ENCODE assay signal across 1 cellular context in the genomic region with DNA sequence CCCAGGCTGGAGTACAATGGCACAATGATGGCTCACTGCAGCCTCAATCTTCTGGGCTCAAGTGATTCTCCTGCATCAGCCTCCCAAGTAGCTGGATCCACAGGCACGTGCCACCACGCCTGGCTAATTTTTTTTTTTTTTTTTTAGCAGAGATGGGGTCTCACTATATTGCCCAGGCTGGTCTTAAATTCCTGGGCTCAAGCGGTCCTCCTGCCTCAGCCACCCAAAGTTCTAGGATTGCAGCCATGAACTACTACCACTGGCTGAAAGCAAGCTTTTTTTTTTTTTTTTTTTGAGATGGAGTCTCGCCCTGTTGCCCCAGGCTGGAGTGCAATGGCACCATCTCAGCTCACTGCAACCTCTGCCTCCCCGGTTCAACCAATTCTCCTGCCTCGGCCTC.
A peak's percentile ranks its signal among the peaks of the same experiment; 100 is the strongest.
TF ChIP-seq lines count a peak whose summit lies in the region.

No MANE protein-coding gene starts in this region.

TF ChIP-seq in HEK293, 187 proteins besides CTCF, POLR2A, EP300 and RAD21:
- TF ChIP-seq, protein P1, sequence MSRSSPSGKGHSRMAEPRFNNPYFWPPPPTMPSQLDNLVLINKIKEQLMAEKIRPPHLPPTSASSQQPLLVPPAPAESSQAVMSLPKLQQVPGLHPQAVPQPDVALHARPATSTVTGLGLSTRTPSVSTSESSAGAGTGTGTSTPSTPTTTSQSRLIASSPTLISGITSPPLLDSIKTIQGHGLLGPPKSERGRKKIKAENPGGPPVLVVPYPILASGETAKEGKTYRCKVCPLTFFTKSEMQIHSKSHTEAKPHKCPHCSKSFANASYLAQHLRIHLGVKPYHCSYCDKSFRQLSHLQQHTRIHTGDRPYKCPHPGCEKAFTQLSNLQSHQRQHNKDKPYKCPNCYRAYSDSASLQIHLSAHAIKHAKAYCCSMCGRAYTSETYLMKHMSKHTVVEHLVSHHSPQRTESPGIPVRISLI (tag by site-specific recombination; IDR thresholded peaks at IDR 0.05): peak; percentile 56
- peak; percentile 92 for TF ChIP-seq ZNF121 (tag by site-specific recombination; IDR thresholded peaks at IDR 0.05)
TF ChIP-seq in HEK293: peak in this region for 2; not testable (repeated sequence) for 185.
